8 cellular contexts compared by ENCODE assay signal in the genomic region with DNA sequence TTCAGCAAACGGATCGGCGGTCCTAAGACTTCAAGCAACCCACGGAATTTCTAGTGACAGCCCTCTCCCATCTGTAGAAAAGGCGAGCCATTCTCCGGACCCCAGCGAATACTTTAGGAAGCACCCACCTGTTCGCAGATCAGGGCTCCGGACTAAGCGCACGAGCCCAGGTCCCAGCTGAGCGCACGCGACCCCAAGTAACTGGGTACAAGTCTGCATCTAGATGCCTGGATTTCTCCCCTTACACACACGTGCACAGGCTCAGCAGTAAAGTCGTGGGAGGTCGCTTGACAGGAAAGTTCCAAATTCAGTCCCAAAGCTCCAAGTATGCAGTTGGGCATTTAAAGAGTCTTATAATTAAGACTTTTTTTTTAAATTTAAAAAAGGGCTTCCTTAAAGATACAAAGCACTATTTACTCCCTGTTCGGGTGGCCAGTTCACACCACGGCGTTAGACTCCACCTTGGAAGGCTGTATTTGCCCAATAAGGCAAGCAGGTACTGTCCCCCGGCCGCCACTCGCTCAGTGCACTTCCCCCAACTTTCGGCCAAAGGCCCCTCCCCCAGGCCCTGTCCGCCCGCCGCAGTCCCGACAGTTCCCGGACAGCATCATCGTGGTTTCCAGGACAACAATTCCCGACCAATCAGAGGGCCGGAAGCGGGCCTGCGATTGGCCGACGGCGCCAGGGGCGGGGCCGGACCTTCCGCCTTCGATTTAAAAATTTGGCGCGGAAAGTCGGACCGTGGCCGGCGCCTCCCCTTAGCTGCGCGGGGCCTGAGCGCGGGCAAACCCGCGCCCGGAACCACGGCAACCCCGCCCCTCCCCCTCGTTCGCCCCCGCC. TPM values are rescaled to one million over a fixed set of nuclear protein-coding genes. Genes with fewer than 3 reads are reported as not detected.
DNase-seq lines count a peak whose midpoint lies in the region; ATAC-seq and TF ChIP-seq lines count a peak whose summit lies in the region.

A gene with protein sequence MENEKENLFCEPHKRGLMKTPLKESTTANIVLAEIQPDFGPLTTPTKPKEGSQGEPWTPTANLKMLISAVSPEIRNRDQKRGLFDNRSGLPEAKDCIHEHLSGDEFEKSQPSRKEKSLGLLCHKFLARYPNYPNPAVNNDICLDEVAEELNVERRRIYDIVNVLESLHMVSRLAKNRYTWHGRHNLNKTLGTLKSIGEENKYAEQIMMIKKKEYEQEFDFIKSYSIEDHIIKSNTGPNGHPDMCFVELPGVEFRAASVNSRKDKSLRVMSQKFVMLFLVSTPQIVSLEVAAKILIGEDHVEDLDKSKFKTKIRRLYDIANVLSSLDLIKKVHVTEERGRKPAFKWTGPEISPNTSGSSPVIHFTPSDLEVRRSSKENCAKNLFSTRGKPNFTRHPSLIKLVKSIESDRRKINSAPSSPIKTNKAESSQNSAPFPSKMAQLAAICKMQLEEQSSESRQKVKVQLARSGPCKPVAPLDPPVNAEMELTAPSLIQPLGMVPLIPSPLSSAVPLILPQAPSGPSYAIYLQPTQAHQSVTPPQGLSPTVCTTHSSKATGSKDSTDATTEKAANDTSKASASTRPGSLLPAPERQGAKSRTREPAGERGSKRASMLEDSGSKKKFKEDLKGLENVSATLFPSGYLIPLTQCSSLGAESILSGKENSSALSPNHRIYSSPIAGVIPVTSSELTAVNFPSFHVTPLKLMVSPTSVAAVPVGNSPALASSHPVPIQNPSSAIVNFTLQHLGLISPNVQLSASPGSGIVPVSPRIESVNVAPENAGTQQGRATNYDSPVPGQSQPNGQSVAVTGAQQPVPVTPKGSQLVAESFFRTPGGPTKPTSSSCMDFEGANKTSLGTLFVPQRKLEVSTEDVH (minus strand): TSS at position 526 of the 840 bp plus-strand sequence. CDS start 824 bp downstream, outside the sequence.

- H3K4me3 ChIP-seq in GM08714 (ENCODE audit: low read length) (peak within 1 kb of the TSS; percentile 88), thyroid gland (replicated peaks in 1 of 3) (peak within 1 kb of the TSS in 2 of 3 donors; percentile 37 to 45)

- no peak for TF ChIP-seq CTCF in glutamatergic neuron (IDR thresholded peaks at IDR 0.05; ENCODE audit: partially characterized antibody, unreplicated experiment)
- TF ChIP-seq CTCF in osteocyte (IDR thresholded peaks at IDR 0.05), result no peak
- TF ChIP-seq CTCF in thyroid gland (IDR thresholded peaks at IDR 0.05), result no peak

- no peak for TF ChIP-seq POLR2A in thyroid gland (IDR thresholded peaks at IDR 0.05)

- no peaks in the 10 kb centered on the region for H3K9me3 ChIP-seq in thyroid gland

- WGBS in thyroid gland, 2 donors, result 2 to 3% methylated on average over 30 to 31 of the region's 59 CpGs

- peaks cover 25% of the 10 kb centered on the region for H3K27me3 ChIP-seq in thyroid gland

- DNase-seq in NCI-H1092 treated with DMSO at 0.1 percent for 48 hours (lab: John Stamatoyannopoulos, UW), result peak; percentile 92
- peak; percentile 78 for DNase-seq in activated naive CD4-positive, alpha-beta T cell treated with anti-CD3 and anti-CD28 coated beads, Interleukin-2, amount 50 U/mL, for 16 hours
- peak; percentile 95 for DNase-seq in glutamatergic neuron
- DNase-seq in osteocyte (ENCODE audit: extremely low spot score, unreplicated experiment), result peak; percentile 98
- peak; percentile 85 to 88 for DNase-seq in thyroid gland

- H3K27me3 Mint-ChIP-seq in glutamatergic neuron (ENCODE audit: unreplicated experiment) (peaks cover 6% of the 10 kb centered on the region), osteocyte (ENCODE audit: unreplicated experiment) (peaks cover 18% of the 10 kb centered on the region)

- peaks cover 4% of the 10 kb centered on the region for H3K4me1 Mint-ChIP-seq in glutamatergic neuron (ENCODE audit: low read depth, unreplicated experiment)
- peaks cover 14% of the 10 kb centered on the region for H3K4me1 Mint-ChIP-seq in osteocyte (ENCODE audit: unreplicated experiment)

- no peaks in the 10 kb centered on the region for H3K36me3 Mint-ChIP-seq in glutamatergic neuron (ENCODE audit: unreplicated experiment)
- no peaks in the 10 kb centered on the region for H3K36me3 Mint-ChIP-seq in osteocyte (ENCODE audit: unreplicated experiment)

- intact Hi-C loops in thyroid gland (cut with DNase I), result no loop called here

- peak; percentile 91 for ATAC-seq in HG02623 (IDR thresholded peaks at IDR 0.05; ENCODE audit: unreplicated experiment)
- peak; percentile 95 for ATAC-seq in SK-N-SH treated with all-trans-retinoic acid at 6 μM for 48 hours

- H3K9me3 Mint-ChIP-seq in glutamatergic neuron (ENCODE audit: unreplicated experiment) (no peaks in the 10 kb centered on the region), osteocyte (ENCODE audit: unreplicated experiment) (no peaks in the 10 kb centered on the region)

- no peak within 1 kb of the TSS for H3K27ac ChIP-seq in thyroid gland

- H3K27ac Mint-ChIP-seq in glutamatergic neuron (ENCODE audit: unreplicated experiment) (no peak within 1 kb of the TSS), osteocyte (ENCODE audit: unreplicated experiment) (peak within 1 kb of the TSS; percentile 75)

- H3K4me3 Mint-ChIP-seq in glutamatergic neuron (ENCODE audit: unreplicated experiment), result peak within 1 kb of the TSS; percentile 74
- H3K4me3 Mint-ChIP-seq in osteocyte (ENCODE audit: unreplicated experiment), result peak within 1 kb of the TSS; percentile 93

- peaks cover 19 to 20% of the 10 kb centered on the region in 2 donors for H3K4me1 ChIP-seq in thyroid gland

- no peaks in the 10 kb centered on the region for H3K36me3 ChIP-seq in thyroid gland

TF ChIP-seq in SK-N-SH treated with all-trans-retinoic acid at 6 μM for 48 hours, 23 proteins besides CTCF, POLR2A, EP300 and RAD21:
- TF ChIP-seq TCF4 (CRISPR knock-in tag; IDR thresholded peaks at IDR 0.05; ENCODE audit: borderline replicate concordance), result no peak
TF ChIP-seq in SK-N-SH treated with all-trans-retinoic acid at 6 μM for 48 hours: peak in this region for 0.

RNA-seq across cellular contexts. Expression of the gene that starts here (rescaled TPM):
- 0.34 TPM for total RNA-seq in glutamatergic neuron (ENCODE audit: unreplicated experiment)
- 1.7 and 2.1 TPM in 2 replicates for total RNA-seq in osteocyte
- total RNA-seq in thyroid gland, result not detected

Comparison
In these comparisons a context has a peak if more than half of its experiments do, and no peak if none do; other contexts are left out.
1. Peak in DNase-seq in glutamatergic neuron; RNA of the gene not detected or under 1 TPM.
2. Peak in DNase-seq and H3K4me3 ChIP-seq in thyroid gland; RNA of the gene not detected or under 1 TPM.